In the genomic region with DNA sequence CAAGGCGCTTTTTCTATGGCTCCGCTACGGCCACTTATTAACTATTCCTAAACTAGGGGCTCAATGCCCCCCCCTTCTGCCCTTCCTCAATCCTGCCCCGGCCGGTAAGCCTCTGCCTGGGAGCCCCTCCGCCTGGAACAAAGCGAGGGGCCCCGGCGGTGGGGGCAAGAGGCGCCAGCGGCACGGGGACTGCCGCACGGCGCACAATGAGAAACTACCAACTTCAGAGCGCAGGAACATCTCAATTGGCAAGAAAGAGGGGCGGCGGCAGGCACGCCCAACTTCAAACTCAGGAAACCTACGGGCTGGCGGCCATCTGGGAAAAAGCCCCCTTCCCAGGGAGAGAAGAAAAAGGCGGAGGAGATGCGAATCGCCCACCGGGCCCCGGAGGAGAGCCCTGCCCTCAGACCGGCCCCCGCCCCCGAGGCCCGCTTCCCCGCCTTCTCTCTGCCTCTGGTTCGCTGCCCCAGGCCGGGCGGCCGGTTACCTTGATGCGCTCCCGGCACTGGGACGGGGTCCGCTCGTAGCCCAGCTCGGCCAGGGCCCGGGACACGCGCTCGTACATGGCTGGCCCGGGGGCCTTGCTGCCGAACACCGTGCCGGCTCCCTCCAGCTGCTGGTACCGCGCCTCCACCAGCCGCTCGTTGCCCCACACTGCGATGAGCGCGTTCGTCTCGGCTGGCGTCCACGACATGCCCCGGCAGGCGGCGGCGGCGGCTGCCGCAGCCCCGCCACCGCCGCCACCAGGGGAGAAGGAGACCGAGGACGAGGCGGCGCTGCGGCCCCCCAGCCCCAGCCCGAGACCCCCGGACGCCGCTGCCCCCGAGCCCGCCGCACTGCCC, we compare ENCODE assay signal across 8 cellular contexts. TPM values are rescaled to one million over a fixed set of nuclear protein-coding genes. Genes with fewer than 3 reads are reported as not detected.
DNase-seq lines count a peak whose midpoint lies in the region; ATAC-seq and TF ChIP-seq lines count a peak whose summit lies in the region.

No MANE protein-coding gene starts in this region.

- peak; percentile 60 for ATAC-seq in CD8-positive, alpha-beta T cell
- ATAC-seq in GM19452 (IDR thresholded peaks at IDR 0.05; ENCODE audit: unreplicated experiment) (peak; percentile 44), HG03571 (IDR thresholded peaks at IDR 0.05; ENCODE audit: unreplicated experiment) (peak; percentile 26)

- H3K36me3 Mint-ChIP-seq in CD8-positive, alpha-beta T cell: no peaks in the 10 kb centered on the region

- no peaks in the 10 kb centered on the region for H3K36me3 ChIP-seq in CD8-positive, alpha-beta T cell (ENCODE audit: insufficient read depth, low read length)

- CTCF ChIA-PET in CD8-positive, alpha-beta T cell (lab: Charles Lee): interaction anchor here (0.8 to 5.9 kb wide), 11 partner anchors 14 to 155 kb away, joined by 3 to 46 read pairs (median 4); partner anchors contain the start of gene ESAM

- H3K27ac ChIP-seq in CD8-positive, alpha-beta T cell (ENCODE audit: low read depth, low read length): peak overlapping the region; percentile 91

- no peaks in the 10 kb centered on the region for H3K27me3 Mint-ChIP-seq in CD8-positive, alpha-beta T cell (ENCODE audit: low read depth)

- POLR2A ChIA-PET in CD8-positive, alpha-beta T cell (lab: Charles Lee): interaction anchor here (0.6 to 5.3 kb wide), 9 partner anchors 14 to 177 kb away, joined by 3 to 26 read pairs (median 4); partner anchors contain the start of gene TBRG1

- peak overlapping the region; percentile 72 for H3K4me3 ChIP-seq in CD8-positive, alpha-beta T cell (ENCODE audit: low read depth, low read length)

- H3K27me3 ChIP-seq in CD8-positive, alpha-beta T cell (ENCODE audit: insufficient read depth, low read length): no peaks in the 10 kb centered on the region

- peaks cover 17% of the 10 kb centered on the region for H3K4me1 ChIP-seq in CD8-positive, alpha-beta T cell (ENCODE audit: insufficient read depth, low read length)

- intact Hi-C loops in CD8-positive, alpha-beta T cell (cut with DNase I, micrococcal nuclease): loop anchor here (1.0 to 5.0 kb wide), 12 partner anchors 36 to 1478 kb away; partner anchors contain the start of genes CCDC15 (in 2 of the 2), ESAM (in 1 of the 2), SIAE (in 1 of the 2) and SPA17 (in 1 of the 2)

- H3K9me3 Mint-ChIP-seq in CD8-positive, alpha-beta T cell: no peaks in the 10 kb centered on the region

- in situ Hi-C loops in T47D (cut with HindIII; ENCODE audit: low pct_unique_long_range_greater_than_20kb, low sequenced_read_pairs): no loop called here

- peak; percentile 7 to 58 (median 36) for DNase-seq in CD8-positive, alpha-beta T cell
- DNase-seq in UCSD-AML1 (lab: John Stamatoyannopoulos, UW; ENCODE audit: unreplicated experiment) (peak; percentile 46), T47D (ENCODE audit: low read depth in 1 of 2, low spot score in 1 of 2) (peak; percentile 41 to 64), islet precursor cell (peak; percentile 72), T1000 (lab: John Stamatoyannopoulos, UW) (no peak)
- DNase-seq in stimulated activated CD4-positive, alpha-beta T cell treated with anti-CD3 and anti-CD28 coated beads, Interleukin-1b, Interleukin-23, amount 100 ng/mL, for 4 hours (ENCODE audit: low read depth in 2 of 2): peak; percentile 10 to 35

- H3K4me3 Mint-ChIP-seq in CD8-positive, alpha-beta T cell: peak overlapping the region; percentile 96

- no peak for TF ChIP-seq CTCF in CD8-positive, alpha-beta T cell (IDR thresholded peaks at IDR 0.05)

- no peaks in the 10 kb centered on the region for H3K9me3 ChIP-seq in CD8-positive, alpha-beta T cell (ENCODE audit: low read length)

- H3K27ac Mint-ChIP-seq in CD8-positive, alpha-beta T cell: peak overlapping the region; percentile 96

- H3K4me1 Mint-ChIP-seq in CD8-positive, alpha-beta T cell (ENCODE audit: low read depth): peaks cover 32% of the 10 kb centered on the region

RNA-seq across cellular contexts. Expression of gene MSANTD2, which starts 0.6 kb away (rescaled TPM):
- 1 to 10 TPM; 4.3 to 4.5 TPM for total RNA-seq in CD8-positive, alpha-beta T cell

RNA-seq across cellular contexts. Expression of gene ESAM, which starts 37.5 kb away (rescaled TPM):
- total RNA-seq in CD8-positive, alpha-beta T cell: 1 to 10 TPM in 1 of 2 experiments, under 1 TPM in 1; 0.69 to 1.6 TPM

RNA-seq across cellular contexts. Expression of gene VSIG2, which starts 47.5 kb away (rescaled TPM):
- under 1 TPM; 0.58 to 0.65 TPM for total RNA-seq in CD8-positive, alpha-beta T cell

RNA-seq across cellular contexts. Expression of gene NRGN, which starts 59.9 kb away (rescaled TPM):
- under 1 TPM; 0.31 to 0.41 TPM for total RNA-seq in CD8-positive, alpha-beta T cell
